Comparison of ENCODE assay signal across 8 cellular contexts in the genomic region with DNA sequence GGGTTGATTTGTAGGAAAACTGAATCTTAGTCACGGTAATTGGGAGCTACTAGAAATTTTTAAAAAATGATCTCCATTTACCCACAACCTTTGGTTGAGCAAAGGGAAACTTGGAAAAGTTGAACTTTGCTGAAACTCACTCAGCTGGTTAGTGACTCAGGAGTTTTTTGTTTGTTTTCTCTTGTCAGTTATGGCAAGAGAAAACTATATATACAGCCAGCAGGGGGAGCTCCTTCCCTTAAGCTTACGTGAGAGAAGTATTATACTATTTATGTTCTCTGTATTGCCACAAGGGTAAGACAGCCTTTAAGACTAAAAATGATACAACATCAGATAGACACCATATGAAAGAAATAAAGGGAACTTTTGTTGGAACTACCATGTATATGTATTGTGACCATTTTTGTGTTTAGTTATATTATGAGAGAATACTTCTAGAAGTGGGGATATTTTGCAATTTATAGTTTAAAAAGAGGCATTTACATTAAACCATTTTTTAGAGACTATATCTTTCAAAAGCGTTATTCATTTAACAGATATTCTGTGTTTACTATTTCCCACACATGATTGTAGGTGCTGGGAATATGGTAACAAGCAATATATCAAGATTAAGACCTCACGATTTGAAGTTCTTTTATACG. TPM values are rescaled to one million over a fixed set of nuclear protein-coding genes. Genes with fewer than 3 reads are reported as not detected.
DNase-seq lines count a peak whose midpoint lies in the region; ATAC-seq and TF ChIP-seq lines count a peak whose summit lies in the region.

No MANE protein-coding gene starts in this region.

- H2AFZ ChIP-seq in DND-41 (ENCODE audit: low read depth, low read length) = no peak overlapping the region

- no peaks in the 10 kb centered on the region for H3K4me1 Mint-ChIP-seq in activated CD8-positive, alpha-beta T cell treated with anti-CD3 and anti-CD28 coated beads for 36 hours (ENCODE audit: low read depth)
- H3K4me1 Mint-ChIP-seq in neural crest cell = peaks cover 4% of the 10 kb centered on the region

- H3K9me3 ChIP-seq in DND-41 (ENCODE audit: insufficient read depth, low read length, severe bottlenecking) = no peaks in the 10 kb centered on the region
- H3K9me3 ChIP-seq in vagina = no peaks in the 10 kb centered on the region

- no peak for TF ChIP-seq POLR2A in vagina (IDR thresholded peaks at IDR 0.05)

- intact Hi-C loops in activated CD8-positive, alpha-beta T cell treated with anti-CD3 and anti-CD28 coated beads for 36 hours (cut with micrococcal nuclease) = no loop called here
- intact Hi-C loops in vagina (cut with DNase I) = no loop called here

- H3K4me1 ChIP-seq in DND-41 (ENCODE audit: insufficient read depth, low read length) = no peaks in the 10 kb centered on the region
- H3K4me1 ChIP-seq in vagina = no peaks in the 10 kb centered on the region

- H3K4me2 ChIP-seq in DND-41 (ENCODE audit: insufficient read depth, low read length) = no peak overlapping the region

- H4K20me1 ChIP-seq in DND-41 (ENCODE audit: insufficient read depth, low read length) = no peaks in the 10 kb centered on the region

- H3K4me3 ChIP-seq in DND-41 (ENCODE audit: low read depth in 1 of 2, low read length in 2 of 2) (no peak overlapping the region), vagina (no peak overlapping the region)

- H3K36me3 ChIP-seq in DND-41 (ENCODE audit: insufficient read depth, low read length) (no peaks in the 10 kb centered on the region), vagina (no peaks in the 10 kb centered on the region)

- no peak overlapping the region for H3K4me3 Mint-ChIP-seq in activated CD8-positive, alpha-beta T cell treated with anti-CD3 and anti-CD28 coated beads for 36 hours
- H3K4me3 Mint-ChIP-seq in neural crest cell = no peak overlapping the region

- H3K27me3 Mint-ChIP-seq in activated CD8-positive, alpha-beta T cell treated with anti-CD3 and anti-CD28 coated beads for 36 hours = peaks cover 10% of the 10 kb centered on the region
- peaks cover 26% of the 10 kb centered on the region for H3K27me3 Mint-ChIP-seq in neural crest cell (ENCODE audit: low read depth)

- CTCF ChIA-PET in activated CD8-positive, alpha-beta T cell treated with anti-CD3 and anti-CD28 coated beads for 36 hours (lab: Charles Lee) = interaction anchor here (0.7 to 2.9 kb wide), 43 partner anchors 9 to 448 kb away, joined by 3 to 36 read pairs (median 5); partner anchors contain the start of gene GNS

- ATAC-seq in DND-41 (ENCODE audit: insufficient read depth, low read depth) (peak; percentile 96), GM21526 (IDR thresholded peaks at IDR 0.05; ENCODE audit: low FRiP score, unreplicated experiment) (peak; percentile 71)
- ATAC-seq in activated CD8-positive, alpha-beta T cell treated with anti-CD3 and anti-CD28 coated beads for 36 hours = peak; percentile 93

- H3K27ac ChIP-seq in DND-41 (ENCODE audit: low read length) (no peak overlapping the region), vagina (no peak overlapping the region)

- POLR2A ChIA-PET in activated CD8-positive, alpha-beta T cell treated with anti-CD3 and anti-CD28 coated beads for 36 hours (lab: Charles Lee) = interaction anchor here (0.6 kb wide), 1 partner anchor 66 kb away, joined by 3 read pairs; no protein-coding TSS in a partner anchor

- no peak overlapping the region for H3K27ac Mint-ChIP-seq in activated CD8-positive, alpha-beta T cell treated with anti-CD3 and anti-CD28 coated beads for 36 hours
- no peak overlapping the region for H3K27ac Mint-ChIP-seq in neural crest cell (ENCODE audit: unreplicated experiment)

- no peaks in the 10 kb centered on the region for H3K79me2 ChIP-seq in DND-41 (ENCODE audit: insufficient read depth, low read length)

- DNase-seq in DND-41 (peak; percentile 64), HT1080 (ENCODE audit: low read depth) (peak; percentile 89), NCI-H82 treated with DMSO at 0.1 percent for 48 hours (lab: John Stamatoyannopoulos, UW; ENCODE audit: unreplicated experiment) (peak; percentile 63), fibroblast of gingiva (ENCODE audit: low read depth) (peak; percentile 88), neural crest cell (ENCODE audit: low read depth, low spot score) (peak; percentile 68), vagina (ENCODE audit: extremely low spot score in 2 of 2) (no peak)
- DNase-seq in activated CD8-positive, alpha-beta T cell treated with anti-CD3 and anti-CD28 coated beads for 36 hours = peak; percentile 82

- no peaks in the 10 kb centered on the region for H3K9me3 Mint-ChIP-seq in activated CD8-positive, alpha-beta T cell treated with anti-CD3 and anti-CD28 coated beads for 36 hours
- H3K9me3 Mint-ChIP-seq in neural crest cell = no peaks in the 10 kb centered on the region

- H3K9ac ChIP-seq in DND-41 (ENCODE audit: low read depth, low read length) = no peak overlapping the region

- H3K36me3 Mint-ChIP-seq in activated CD8-positive, alpha-beta T cell treated with anti-CD3 and anti-CD28 coated beads for 36 hours (ENCODE audit: low read depth) = no peaks in the 10 kb centered on the region
- no peaks in the 10 kb centered on the region for H3K36me3 Mint-ChIP-seq in neural crest cell (ENCODE audit: low read depth)

- TF ChIP-seq CTCF in DND-41 (IDR thresholded peaks at IDR 0.05; ENCODE audit: borderline replicate concordance, extremely low read depth, low read length, poor library complexity, severe bottlenecking) = peak; percentile 84
- peak; percentile 90 for TF ChIP-seq CTCF in activated CD8-positive, alpha-beta T cell treated with anti-CD3 and anti-CD28 coated beads for 36 hours (IDR thresholded peaks at IDR 0.05)
- peak; percentile 96 for TF ChIP-seq CTCF in neural crest cell (conservative IDR thresholded peaks at IDR 0.05)
- TF ChIP-seq CTCF in vagina (IDR thresholded peaks at IDR 0.05) = peak; percentile 38 to 65 (median 59)

- H3K27me3 ChIP-seq in DND-41 (ENCODE audit: insufficient read depth, low read length, poor library complexity) (peaks cover 16% of the 10 kb centered on the region), vagina (no peaks in the 10 kb centered on the region)

RNA-seq across cellular contexts. Expression of gene TBC1D30, which starts 28.1 kb away (rescaled TPM):
- 7.0 and 7.4 TPM in 2 replicates for total RNA-seq in HT1080 (2014; rRNA removed; shearing (Covaris generic))
- polyA plus RNA-seq in HT1080 (2015; cell fraction: cytosol; rRNA removed) = 9.4 and 10.0 TPM in 2 replicates
- polyA plus RNA-seq in HT1080 (2015; cell fraction: nucleus; rRNA removed) = 6.5 and 7.8 TPM in 2 replicates
- under 1 TPM; 0.40 to 0.72 TPM for total RNA-seq in activated CD8-positive, alpha-beta T cell treated with anti-CD3 and anti-CD28 coated beads for 36 hours
- total RNA-seq in neural crest cell = 2.0 and 2.6 TPM in 2 replicates
- 3.9 TPM for total RNA-seq in vagina

RNA-seq across cellular contexts. Expression of gene GNS, which starts 37.1 kb away (rescaled TPM):
- total RNA-seq in HT1080 (2014; rRNA removed; shearing (Covaris generic)) = 59.0 and 71.5 TPM in 2 replicates
- polyA plus RNA-seq in HT1080 (2015; cell fraction: cytosol; rRNA removed) = 66.3 and 84.2 TPM in 2 replicates
- polyA plus RNA-seq in HT1080 (2015; cell fraction: nucleus; rRNA removed) = 155 and 160 TPM in 2 replicates
- total RNA-seq in activated CD8-positive, alpha-beta T cell treated with anti-CD3 and anti-CD28 coated beads for 36 hours = 10 to 100 TPM; 16.4 to 19.2 TPM
- total RNA-seq in neural crest cell = 47.0 and 48.2 TPM in 2 replicates
- 51.1 TPM for total RNA-seq in vagina

Comparison
In these comparisons a context has a peak if more than half of its experiments do, and no peak if none do; other contexts are left out.
1. DNase-seq: peak in DND-41 (single experiment), HT1080 (single experiment), NCI-H82 treated with DMSO at 0.1 percent for 48 hours (single experiment), activated CD8-positive, alpha-beta T cell treated with anti-CD3 and anti-CD28 coated beads for 36 hours (single experiment), fibroblast of gingiva (single experiment) and neural crest cell (single experiment); none in vagina (0 of 2).
2. Peak in every context shown above with its lines, with median percentiles within 50 percentile points of each other: ATAC-seq and CTCF ChIP-seq.